In the genomic region with DNA sequence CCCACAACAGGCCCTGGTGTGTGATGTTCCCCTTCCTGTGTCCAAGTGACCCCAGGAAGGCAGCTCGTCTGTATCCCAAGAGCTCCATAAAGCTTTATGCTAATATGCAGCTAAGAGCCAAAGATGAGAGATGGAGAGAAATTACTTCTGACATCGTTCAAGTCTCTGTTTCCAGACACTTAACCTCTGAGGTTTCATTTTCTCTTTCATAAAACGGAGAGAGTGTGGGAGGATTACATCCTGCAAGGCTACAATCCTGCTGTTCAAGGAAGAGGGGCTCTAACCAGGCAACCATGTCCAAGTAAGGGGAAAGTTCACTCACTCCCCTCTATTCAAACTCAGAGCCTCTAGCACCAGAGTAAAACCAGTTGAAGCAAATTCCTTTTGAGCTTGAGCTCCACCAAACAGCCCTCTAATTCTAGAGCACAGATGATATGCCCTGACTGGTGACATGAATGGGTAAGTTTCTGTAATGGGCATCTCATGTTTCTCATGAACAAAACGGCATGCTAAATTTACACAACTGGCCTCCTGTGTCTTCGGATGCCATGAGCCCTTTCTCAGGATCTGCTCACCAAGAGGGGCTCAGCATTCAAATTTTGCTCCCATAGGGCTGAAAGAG, we compare ENCODE assay signal across 14 cellular contexts.
DNase-seq lines count a peak whose midpoint lies in the region; ATAC-seq, FAIRE-seq and TF ChIP-seq lines count a peak whose summit lies in the region.
"Had no signal": no experiment of that assay in that cellular context is flagged by ENCODE, and none has a peak within 500 bp of the region (broad histone marks: within the 10 kb centered on the region; RNA-seq: fewer than 3 reads in every experiment).

No MANE protein-coding gene starts in this region.

- peaks cover 10 to 14% of the 10 kb centered on the region in 2 donors for H3K27me3 Mint-ChIP-seq in effector memory CD8-positive, alpha-beta T cell

- no peaks in the 10 kb centered on the region for H3K27me3 ChIP-seq in heart left ventricle
- H3K27me3 ChIP-seq: adrenal gland had no signal

- H3K4me1 Mint-ChIP-seq in effector memory CD8-positive, alpha-beta T cell (ENCODE audit: low read depth in 2 of 2), result peaks cover 3 to 8% of the 10 kb centered on the region in 2 donors
- H3K4me1 Mint-ChIP-seq: endodermal cell had no signal

- ATAC-seq in GM21423 (IDR thresholded peaks at IDR 0.05; ENCODE audit: unreplicated experiment) (peak; percentile 70), HG03439 (IDR thresholded peaks at IDR 0.05; ENCODE audit: unreplicated experiment) (peak; percentile 57), heart left ventricle (no peak), GM18870 (IDR thresholded peaks at IDR 0.05; ENCODE audit: unreplicated experiment) (no peak)
- ATAC-seq in effector memory CD8-positive, alpha-beta T cell (replicated peaks), result no peak

- FAIRE-seq in GM18507 (lab: Jason Lieb, UNC), result peak; percentile 87

- no peak for TF ChIP-seq POLR2A in heart left ventricle (IDR thresholded peaks at IDR 0.05)

- no peaks in the 10 kb centered on the region for H3K4me1 ChIP-seq in heart left ventricle
- H3K4me1 ChIP-seq: adrenal gland had no signal

- H3K9me3 ChIP-seq in heart left ventricle, result no peaks in the 10 kb centered on the region
- H3K9me3 ChIP-seq: adrenal gland, thoracic aorta had no signal

- WGBS in heart left ventricle, 4 donors, result 50 to 58% (median 53%) methylated on average over 5 of the region's 5 CpGs

- no peak overlapping the region for H3K27ac ChIP-seq in heart left ventricle
- H3K27ac ChIP-seq: adrenal gland, thoracic aorta had no signal

- H3K27ac Mint-ChIP-seq in effector memory CD8-positive, alpha-beta T cell, result peak overlapping the region; percentile 62 to 68
- H3K27ac Mint-ChIP-seq: endodermal cell had no signal

- no peak for TF ChIP-seq CTCF in heart left ventricle (IDR thresholded peaks at IDR 0.05)

- no peaks in the 10 kb centered on the region for H3K36me3 Mint-ChIP-seq in effector memory CD8-positive, alpha-beta T cell (ENCODE audit: insufficient read depth)

- H3K36me3 ChIP-seq in heart left ventricle, result no peaks in the 10 kb centered on the region
- H3K36me3 ChIP-seq: adrenal gland, thoracic aorta had no signal

- H3K9me3 Mint-ChIP-seq in effector memory CD8-positive, alpha-beta T cell, result no peaks in the 10 kb centered on the region

- intact Hi-C loops in heart left ventricle (cut with DNase I), result loop anchor here in 1 of 10 donors (10.0 kb wide), 1 partner anchor 56 kb away; no protein-coding TSS in a partner anchor

- no peak for DNase-seq in GM18507 (ENCODE audit: extremely low spot score, insufficient read length, low read depth)
- DNase-seq in effector memory CD8-positive, alpha-beta T cell, result no peak
- DNase-seq in NCI-H1930 (lab: John Stamatoyannopoulos, UW), result no peak
- DNase-seq in heart left ventricle, result no peak
- DNase-seq in effector CD4-positive, alpha-beta T cell, result no peak
- DNase-seq: adrenal gland; EL; endodermal cell; NCI-H524 treated with DMSO at 0.1 percent for 48 hours; stimulated activated CD4-positive, alpha-beta T cell treated with anti-CD3 and anti-CD28 coated beads, Interleukin-2, amount 100 ng/mL, for 24 hours had no signal

- no peak overlapping the region for H3K4me3 ChIP-seq in heart left ventricle
- H3K4me3 ChIP-seq: adrenal gland, thoracic aorta had no signal

- H3K4me3 Mint-ChIP-seq in effector memory CD8-positive, alpha-beta T cell, result peak overlapping the region; percentile 49 to 55
- H3K4me3 Mint-ChIP-seq: endodermal cell had no signal

Comparison
In these comparisons a context has a peak if more than half of its experiments do, and no peak if none do; other contexts are left out.
1. ATAC-seq: peak in GM21423 (single experiment) and HG03439 (single experiment); none in effector memory CD8-positive, alpha-beta T cell (single experiment), heart left ventricle (0 of 4) and GM18870 (single experiment).